In the genomic region with DNA sequence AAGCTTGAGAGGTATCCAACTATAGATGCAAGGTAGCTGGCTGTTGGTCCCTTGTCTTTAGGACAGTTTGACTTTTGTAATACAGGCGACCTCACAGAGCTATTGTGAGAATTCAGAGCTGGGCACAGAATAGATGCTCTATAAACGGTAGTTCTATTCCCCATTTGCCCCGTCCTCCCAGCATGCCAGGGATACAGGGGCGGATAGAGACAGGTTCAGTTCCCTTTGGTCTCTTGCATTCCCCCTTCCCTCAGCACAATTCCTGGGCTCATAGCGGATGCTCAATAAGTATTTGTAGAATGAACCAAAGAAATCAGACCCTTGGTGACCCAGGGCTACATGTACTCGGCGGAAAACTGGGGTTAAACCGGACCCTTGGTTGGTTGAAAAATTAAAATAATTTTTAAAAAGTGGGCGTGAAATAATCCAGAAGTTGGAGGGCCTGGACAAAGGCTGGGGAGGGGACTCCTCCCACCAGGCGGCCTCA, we compare ENCODE assay signal across 8 cellular contexts.
DNase-seq lines count a peak whose midpoint lies in the region; ATAC-seq and TF ChIP-seq lines count a peak whose summit lies in the region.

No MANE protein-coding gene starts in this region.

- H3K4me3 ChIP-seq in BLaER1 treated with 17β-estradiol and CSF1 and Interleukin-3, amounts not matched to agents 10 nM and 100 nM: peak overlapping the region; percentile 62 to 99 (median 97)
- H3K4me3 ChIP-seq in LNCaP clone FGC (ENCODE audit: low read depth, low read length): peak overlapping the region; percentile 89

- H3K36me3 ChIP-seq in BLaER1 treated with 17β-estradiol and CSF1 and Interleukin-3, amounts not matched to agents 10 nM and 100 nM: peaks cover 0 to 28% (median 21%) of the 10 kb centered on the region in 11 experiments; a peak in 11 of 22 replicates

- ATAC-seq in GM19328 (IDR thresholded peaks at IDR 0.05; ENCODE audit: unreplicated experiment) (no peak), HG03439 (IDR thresholded peaks at IDR 0.05; ENCODE audit: unreplicated experiment) (no peak)

- peak overlapping the region; percentile 74 to 90 (median 86) for H3K4me2 ChIP-seq in BLaER1 treated with 17β-estradiol and CSF1 and Interleukin-3, amounts not matched to agents 10 nM and 100 nM

- H3K9ac ChIP-seq in BLaER1 treated with 17β-estradiol and CSF1 and Interleukin-3, amounts not matched to agents 10 nM and 100 nM: peak overlapping the region; percentile 78 to 100 (median 99)

- H3K4me3 Mint-ChIP-seq in dendritic cell treated with granulocyte-macrophage colony-stimulating factor and Interleukin-4, amounts not matched to agents 40 ng/mL and 50 ng/mL, for 4 days: peak overlapping the region; percentile 90
- peak overlapping the region; percentile 72 for H3K4me3 Mint-ChIP-seq in nephron progenitor cell

- no peaks in the 10 kb centered on the region for H3K9me3 Mint-ChIP-seq in dendritic cell treated with granulocyte-macrophage colony-stimulating factor and Interleukin-4, amounts not matched to agents 40 ng/mL and 50 ng/mL, for 4 days
- H3K9me3 Mint-ChIP-seq in nephron progenitor cell: no peaks in the 10 kb centered on the region

- no peaks in the 10 kb centered on the region for H3K27me3 ChIP-seq in BLaER1 treated with 17β-estradiol and CSF1 and Interleukin-3, amounts not matched to agents 10 nM and 100 nM

- H3K36me3 Mint-ChIP-seq in dendritic cell treated with granulocyte-macrophage colony-stimulating factor and Interleukin-4, amounts not matched to agents 40 ng/mL and 50 ng/mL, for 4 days (ENCODE audit: low read depth): peaks cover 24% of the 10 kb centered on the region
- peaks cover 26% of the 10 kb centered on the region for H3K36me3 Mint-ChIP-seq in nephron progenitor cell (ENCODE audit: low read depth)

- H3K27ac Mint-ChIP-seq in dendritic cell treated with granulocyte-macrophage colony-stimulating factor and Interleukin-4, amounts not matched to agents 40 ng/mL and 50 ng/mL, for 4 days: peak overlapping the region; percentile 100
- no peak overlapping the region for H3K27ac Mint-ChIP-seq in nephron progenitor cell

- peaks cover 1% of the 10 kb centered on the region for H3K27me3 Mint-ChIP-seq in dendritic cell treated with granulocyte-macrophage colony-stimulating factor and Interleukin-4, amounts not matched to agents 40 ng/mL and 50 ng/mL, for 4 days
- peaks cover 8% of the 10 kb centered on the region for H3K27me3 Mint-ChIP-seq in nephron progenitor cell (ENCODE audit: low read depth, poor library complexity)

- no peak for DNase-seq in LNCaP clone FGC (ENCODE audit: low read depth)
- DNase-seq in nephron progenitor cell: no peak
- no peak for DNase-seq in NOMO-1 treated with DMSO at 0.1 percent for 48 hours (lab: John Stamatoyannopoulos, UW; ENCODE audit: unreplicated experiment)
- DNase-seq in DMS153 (lab: John Stamatoyannopoulos, UW): no peak

- TF ChIP-seq CTCF in LNCaP clone FGC (IDR thresholded peaks at IDR 0.05; ENCODE audit: control insufficient read depth, extremely low read depth, insufficient read depth) (no peak), nephron progenitor cell (IDR thresholded peaks at IDR 0.05) (no peak)

- H3K27ac ChIP-seq in BLaER1 treated with 17β-estradiol and CSF1 and Interleukin-3, amounts not matched to agents 10 nM and 100 nM: peak overlapping the region; percentile 60 to 100 (median 98)

- no peaks in the 10 kb centered on the region for H3K9me3 ChIP-seq in BLaER1 treated with 17β-estradiol and CSF1 and Interleukin-3, amounts not matched to agents 10 nM and 100 nM (replicated peaks in 1 of 11)

- peaks cover 45% of the 10 kb centered on the region for H3K4me1 Mint-ChIP-seq in dendritic cell treated with granulocyte-macrophage colony-stimulating factor and Interleukin-4, amounts not matched to agents 40 ng/mL and 50 ng/mL, for 4 days (ENCODE audit: low read depth)
- H3K4me1 Mint-ChIP-seq in nephron progenitor cell: peaks cover 55% of the 10 kb centered on the region

- H4K20me1 ChIP-seq in BLaER1 treated with 17β-estradiol and CSF1 and Interleukin-3, amounts not matched to agents 10 nM and 100 nM: peaks cover 28 to 42% (median 33%) of the 10 kb centered on the region in 11 experiments

- H3K4me1 ChIP-seq in BLaER1 treated with 17β-estradiol and CSF1 and Interleukin-3, amounts not matched to agents 10 nM and 100 nM: peaks cover 36 to 40% (median 39%) of the 10 kb centered on the region in 10 experiments

- intact Hi-C loops in dendritic cell treated with granulocyte-macrophage colony-stimulating factor and Interleukin-4, amounts not matched to agents 40 ng/mL and 50 ng/mL, for 4 days (cut with micrococcal nuclease): loop anchor here (1.0 kb wide), 1 partner anchor 37 kb away; no protein-coding TSS in a partner anchor
